Comparison of ENCODE assay signal across 1 cellular context in the genomic region with DNA sequence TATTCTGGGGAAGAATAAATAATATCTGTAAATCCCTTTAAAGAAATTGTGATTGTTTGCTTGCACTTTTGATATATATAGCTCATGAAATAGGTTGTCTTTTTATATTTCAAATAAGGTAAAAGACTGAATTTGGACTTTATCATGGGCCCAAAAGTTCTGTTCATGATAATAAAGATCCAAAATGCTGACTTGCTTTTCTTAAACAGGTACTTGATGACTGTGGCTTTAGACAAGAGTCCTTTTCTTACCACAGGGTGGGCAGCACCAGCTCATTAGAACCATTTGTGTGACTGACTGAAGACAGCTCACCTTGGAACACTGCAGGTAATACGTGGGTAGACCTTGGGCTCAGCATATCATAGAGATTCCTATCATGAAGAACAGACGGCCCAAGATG.
TF ChIP-seq lines count a peak whose summit lies in the region.

No MANE protein-coding gene starts in this region.

TF ChIP-seq in A549, 52 proteins besides CTCF, POLR2A, EP300 and RAD21 (continued from another document):
- TF ChIP-seq HES2 (IDR thresholded peaks at IDR 0.05), result no peak
